In the genomic region with DNA sequence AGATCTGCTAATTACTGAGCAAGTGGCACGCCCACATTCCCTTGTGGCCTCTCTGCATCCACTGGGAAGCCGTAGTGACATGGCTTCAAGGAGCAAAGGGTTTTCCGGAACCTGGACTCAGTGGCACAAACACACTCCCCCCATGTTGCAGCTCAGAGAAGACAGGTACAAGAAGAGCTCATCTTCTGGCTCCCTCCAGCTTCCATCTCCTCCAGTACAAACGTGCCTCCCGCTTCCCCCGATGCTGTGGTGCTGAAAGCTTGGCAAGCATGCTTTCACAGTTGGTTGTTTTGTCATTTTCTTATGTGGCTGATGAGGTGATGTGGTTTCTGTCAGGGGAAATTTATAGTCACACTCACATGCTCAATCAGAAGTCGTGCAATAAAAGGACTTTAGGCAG, we compare ENCODE assay signal across 1 cellular context.
TF ChIP-seq lines count a peak whose summit lies in the region.

No MANE protein-coding gene starts in this region.

TF ChIP-seq in GM12878, 131 proteins besides CTCF, POLR2A, EP300 and RAD21 (continued from another document and continues in another):
- TF ChIP-seq, protein P1, sequence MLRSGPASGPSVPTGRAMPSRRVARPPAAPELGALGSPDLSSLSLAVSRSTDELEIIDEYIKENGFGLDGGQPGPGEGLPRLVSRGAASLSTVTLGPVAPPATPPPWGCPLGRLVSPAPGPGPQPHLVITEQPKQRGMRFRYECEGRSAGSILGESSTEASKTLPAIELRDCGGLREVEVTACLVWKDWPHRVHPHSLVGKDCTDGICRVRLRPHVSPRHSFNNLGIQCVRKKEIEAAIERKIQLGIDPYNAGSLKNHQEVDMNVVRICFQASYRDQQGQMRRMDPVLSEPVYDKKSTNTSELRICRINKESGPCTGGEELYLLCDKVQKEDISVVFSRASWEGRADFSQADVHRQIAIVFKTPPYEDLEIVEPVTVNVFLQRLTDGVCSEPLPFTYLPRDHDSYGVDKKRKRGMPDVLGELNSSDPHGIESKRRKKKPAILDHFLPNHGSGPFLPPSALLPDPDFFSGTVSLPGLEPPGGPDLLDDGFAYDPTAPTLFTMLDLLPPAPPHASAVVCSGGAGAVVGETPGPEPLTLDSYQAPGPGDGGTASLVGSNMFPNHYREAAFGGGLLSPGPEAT (IDR thresholded peaks at IDR 0.05; ENCODE audit: low read depth): 0 out of 2 replicates have a peak, but pooled peaks have one; percentile 22
- TF ChIP-seq BHLHE40 (IDR thresholded peaks at IDR 0.05; ENCODE audit: borderline replicate concordance in 1 of 2, low read depth in 2 of 2, low read length in 1 of 2) (peak; percentile 84 to 88), CBFB (IDR thresholded peaks at IDR 0.05; ENCODE audit: low read depth) (no peak), SRF (IDR thresholded peaks at IDR 0.05; ENCODE audit: low read depth in 2 of 2, low read length in 2 of 2) (no peak), RBBP5 (conservative IDR thresholded peaks at IDR 0.05) (no peak), NRF1 (conservative IDR thresholded peaks at IDR 0.05; ENCODE audit: low read depth, low read length) (no peak), HDAC2 (IDR thresholded peaks at IDR 0.05) (no peak), ZZZ3 (IDR thresholded peaks at IDR 0.05; ENCODE audit: control insufficient read depth, insufficient read length, low read depth) (no peak), CHD4 (IDR thresholded peaks at IDR 0.05) (no peak), MEF2B (IDR thresholded peaks at IDR 0.05; ENCODE audit: partially characterized antibody, poor library complexity, severe bottlenecking) (peak; percentile 16), CBX3 (IDR thresholded peaks at IDR 0.05; ENCODE audit: borderline replicate concordance, low read depth) (no peak), PAX8 (IDR thresholded peaks at IDR 0.05) (no peak), JUND (IDR thresholded peaks at IDR 0.05; ENCODE audit: low read depth, low read length) (no peak), ZNF217 (IDR thresholded peaks at IDR 0.05) (no peak), ZSCAN29 (IDR thresholded peaks at IDR 0.05) (no peak), WRNIP1 (IDR thresholded peaks at IDR 0.05; ENCODE audit: borderline replicate concordance, low read depth, low read length) (no peak), BCL11A (IDR thresholded peaks at IDR 0.05; ENCODE audit: low read depth, low read length) (peak; percentile 44; the same call in 1 of the 2 replicates), FOXM1 (IDR thresholded peaks at IDR 0.05; ENCODE audit: low read depth, low read length) (no peak), SPI1 (IDR thresholded peaks at IDR 0.05; ENCODE audit: borderline replicate concordance, insufficient read depth, low read depth, low read length) (peak; percentile 17; the same call in 1 of the 2 replicates), NBN (IDR thresholded peaks at IDR 0.05) (0 out of 2 replicates have a peak, but pooled peaks have one; percentile 27), CBX5 (IDR thresholded peaks at IDR 0.05; ENCODE audit: low read depth) (no peak), IRF4 (IDR thresholded peaks at IDR 0.05; ENCODE audit: low read depth, low read length) (no peak), NR2F1 (conservative IDR thresholded peaks at IDR 0.05) (no peak), RFX5 (IDR thresholded peaks at IDR 0.05; ENCODE audit: low read depth, low read length) (no peak), EGR1 (IDR thresholded peaks at IDR 0.05; ENCODE audit: borderline replicate concordance in 1 of 2, low read depth in 2 of 2, low read length in 2 of 2) (no peak)
- TF ChIP-seq, protein P2, sequence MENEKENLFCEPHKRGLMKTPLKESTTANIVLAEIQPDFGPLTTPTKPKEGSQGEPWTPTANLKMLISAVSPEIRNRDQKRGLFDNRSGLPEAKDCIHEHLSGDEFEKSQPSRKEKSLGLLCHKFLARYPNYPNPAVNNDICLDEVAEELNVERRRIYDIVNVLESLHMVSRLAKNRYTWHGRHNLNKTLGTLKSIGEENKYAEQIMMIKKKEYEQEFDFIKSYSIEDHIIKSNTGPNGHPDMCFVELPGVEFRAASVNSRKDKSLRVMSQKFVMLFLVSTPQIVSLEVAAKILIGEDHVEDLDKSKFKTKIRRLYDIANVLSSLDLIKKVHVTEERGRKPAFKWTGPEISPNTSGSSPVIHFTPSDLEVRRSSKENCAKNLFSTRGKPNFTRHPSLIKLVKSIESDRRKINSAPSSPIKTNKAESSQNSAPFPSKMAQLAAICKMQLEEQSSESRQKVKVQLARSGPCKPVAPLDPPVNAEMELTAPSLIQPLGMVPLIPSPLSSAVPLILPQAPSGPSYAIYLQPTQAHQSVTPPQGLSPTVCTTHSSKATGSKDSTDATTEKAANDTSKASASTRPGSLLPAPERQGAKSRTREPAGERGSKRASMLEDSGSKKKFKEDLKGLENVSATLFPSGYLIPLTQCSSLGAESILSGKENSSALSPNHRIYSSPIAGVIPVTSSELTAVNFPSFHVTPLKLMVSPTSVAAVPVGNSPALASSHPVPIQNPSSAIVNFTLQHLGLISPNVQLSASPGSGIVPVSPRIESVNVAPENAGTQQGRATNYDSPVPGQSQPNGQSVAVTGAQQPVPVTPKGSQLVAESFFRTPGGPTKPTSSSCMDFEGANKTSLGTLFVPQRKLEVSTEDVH (IDR thresholded peaks at IDR 0.05; ENCODE audit: low read depth, partially characterized antibody): no peak
- TF ChIP-seq, protein P3, sequence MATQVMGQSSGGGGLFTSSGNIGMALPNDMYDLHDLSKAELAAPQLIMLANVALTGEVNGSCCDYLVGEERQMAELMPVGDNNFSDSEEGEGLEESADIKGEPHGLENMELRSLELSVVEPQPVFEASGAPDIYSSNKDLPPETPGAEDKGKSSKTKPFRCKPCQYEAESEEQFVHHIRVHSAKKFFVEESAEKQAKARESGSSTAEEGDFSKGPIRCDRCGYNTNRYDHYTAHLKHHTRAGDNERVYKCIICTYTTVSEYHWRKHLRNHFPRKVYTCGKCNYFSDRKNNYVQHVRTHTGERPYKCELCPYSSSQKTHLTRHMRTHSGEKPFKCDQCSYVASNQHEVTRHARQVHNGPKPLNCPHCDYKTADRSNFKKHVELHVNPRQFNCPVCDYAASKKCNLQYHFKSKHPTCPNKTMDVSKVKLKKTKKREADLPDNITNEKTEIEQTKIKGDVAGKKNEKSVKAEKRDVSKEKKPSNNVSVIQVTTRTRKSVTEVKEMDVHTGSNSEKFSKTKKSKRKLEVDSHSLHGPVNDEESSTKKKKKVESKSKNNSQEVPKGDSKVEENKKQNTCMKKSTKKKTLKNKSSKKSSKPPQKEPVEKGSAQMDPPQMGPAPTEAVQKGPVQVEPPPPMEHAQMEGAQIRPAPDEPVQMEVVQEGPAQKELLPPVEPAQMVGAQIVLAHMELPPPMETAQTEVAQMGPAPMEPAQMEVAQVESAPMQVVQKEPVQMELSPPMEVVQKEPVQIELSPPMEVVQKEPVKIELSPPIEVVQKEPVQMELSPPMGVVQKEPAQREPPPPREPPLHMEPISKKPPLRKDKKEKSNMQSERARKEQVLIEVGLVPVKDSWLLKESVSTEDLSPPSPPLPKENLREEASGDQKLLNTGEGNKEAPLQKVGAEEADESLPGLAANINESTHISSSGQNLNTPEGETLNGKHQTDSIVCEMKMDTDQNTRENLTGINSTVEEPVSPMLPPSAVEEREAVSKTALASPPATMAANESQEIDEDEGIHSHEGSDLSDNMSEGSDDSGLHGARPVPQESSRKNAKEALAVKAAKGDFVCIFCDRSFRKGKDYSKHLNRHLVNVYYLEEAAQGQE (IDR thresholded peaks at IDR 0.05; ENCODE audit: low read depth, low read length): no peak
- TF ChIP-seq, protein P4, sequence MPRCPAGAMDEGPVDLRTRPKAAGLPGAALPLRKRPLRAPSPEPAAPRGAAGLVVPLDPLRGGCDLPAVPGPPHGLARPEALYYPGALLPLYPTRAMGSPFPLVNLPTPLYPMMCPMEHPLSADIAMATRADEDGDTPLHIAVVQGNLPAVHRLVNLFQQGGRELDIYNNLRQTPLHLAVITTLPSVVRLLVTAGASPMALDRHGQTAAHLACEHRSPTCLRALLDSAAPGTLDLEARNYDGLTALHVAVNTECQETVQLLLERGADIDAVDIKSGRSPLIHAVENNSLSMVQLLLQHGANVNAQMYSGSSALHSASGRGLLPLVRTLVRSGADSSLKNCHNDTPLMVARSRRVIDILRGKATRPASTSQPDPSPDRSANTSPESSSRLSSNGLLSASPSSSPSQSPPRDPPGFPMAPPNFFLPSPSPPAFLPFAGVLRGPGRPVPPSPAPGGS (IDR thresholded peaks at IDR 0.05; ENCODE audit: borderline replicate concordance, insufficient read depth, low read depth, low read length, poor library complexity, severe bottlenecking): no peak
- TF ChIP-seq, protein P5, sequence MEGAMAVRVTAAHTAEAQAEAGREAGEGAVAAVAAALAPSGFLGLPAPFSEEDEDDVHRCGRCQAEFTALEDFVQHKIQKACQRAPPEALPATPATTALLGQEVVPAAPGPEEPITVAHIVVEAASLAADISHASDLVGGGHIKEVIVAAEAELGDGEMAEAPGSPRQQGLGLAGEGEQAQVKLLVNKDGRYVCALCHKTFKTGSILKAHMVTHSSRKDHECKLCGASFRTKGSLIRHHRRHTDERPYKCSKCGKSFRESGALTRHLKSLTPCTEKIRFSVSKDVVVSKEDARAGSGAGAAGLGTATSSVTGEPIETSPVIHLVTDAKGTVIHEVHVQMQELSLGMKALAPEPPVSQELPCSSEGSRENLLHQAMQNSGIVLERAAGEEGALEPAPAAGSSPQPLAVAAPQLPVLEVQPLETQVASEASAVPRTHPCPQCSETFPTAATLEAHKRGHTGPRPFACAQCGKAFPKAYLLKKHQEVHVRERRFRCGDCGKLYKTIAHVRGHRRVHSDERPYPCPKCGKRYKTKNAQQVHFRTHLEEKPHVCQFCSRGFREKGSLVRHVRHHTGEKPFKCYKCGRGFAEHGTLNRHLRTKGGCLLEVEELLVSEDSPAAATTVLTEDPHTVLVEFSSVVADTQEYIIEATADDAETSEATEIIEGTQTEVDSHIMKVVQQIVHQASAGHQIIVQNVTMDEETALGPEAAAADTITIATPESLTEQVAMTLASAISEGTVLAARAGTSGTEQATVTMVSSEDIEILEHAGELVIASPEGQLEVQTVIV (IDR thresholded peaks at IDR 0.05; ENCODE audit: borderline replicate concordance, partially characterized antibody): no peak
- TF ChIP-seq, protein P6, sequence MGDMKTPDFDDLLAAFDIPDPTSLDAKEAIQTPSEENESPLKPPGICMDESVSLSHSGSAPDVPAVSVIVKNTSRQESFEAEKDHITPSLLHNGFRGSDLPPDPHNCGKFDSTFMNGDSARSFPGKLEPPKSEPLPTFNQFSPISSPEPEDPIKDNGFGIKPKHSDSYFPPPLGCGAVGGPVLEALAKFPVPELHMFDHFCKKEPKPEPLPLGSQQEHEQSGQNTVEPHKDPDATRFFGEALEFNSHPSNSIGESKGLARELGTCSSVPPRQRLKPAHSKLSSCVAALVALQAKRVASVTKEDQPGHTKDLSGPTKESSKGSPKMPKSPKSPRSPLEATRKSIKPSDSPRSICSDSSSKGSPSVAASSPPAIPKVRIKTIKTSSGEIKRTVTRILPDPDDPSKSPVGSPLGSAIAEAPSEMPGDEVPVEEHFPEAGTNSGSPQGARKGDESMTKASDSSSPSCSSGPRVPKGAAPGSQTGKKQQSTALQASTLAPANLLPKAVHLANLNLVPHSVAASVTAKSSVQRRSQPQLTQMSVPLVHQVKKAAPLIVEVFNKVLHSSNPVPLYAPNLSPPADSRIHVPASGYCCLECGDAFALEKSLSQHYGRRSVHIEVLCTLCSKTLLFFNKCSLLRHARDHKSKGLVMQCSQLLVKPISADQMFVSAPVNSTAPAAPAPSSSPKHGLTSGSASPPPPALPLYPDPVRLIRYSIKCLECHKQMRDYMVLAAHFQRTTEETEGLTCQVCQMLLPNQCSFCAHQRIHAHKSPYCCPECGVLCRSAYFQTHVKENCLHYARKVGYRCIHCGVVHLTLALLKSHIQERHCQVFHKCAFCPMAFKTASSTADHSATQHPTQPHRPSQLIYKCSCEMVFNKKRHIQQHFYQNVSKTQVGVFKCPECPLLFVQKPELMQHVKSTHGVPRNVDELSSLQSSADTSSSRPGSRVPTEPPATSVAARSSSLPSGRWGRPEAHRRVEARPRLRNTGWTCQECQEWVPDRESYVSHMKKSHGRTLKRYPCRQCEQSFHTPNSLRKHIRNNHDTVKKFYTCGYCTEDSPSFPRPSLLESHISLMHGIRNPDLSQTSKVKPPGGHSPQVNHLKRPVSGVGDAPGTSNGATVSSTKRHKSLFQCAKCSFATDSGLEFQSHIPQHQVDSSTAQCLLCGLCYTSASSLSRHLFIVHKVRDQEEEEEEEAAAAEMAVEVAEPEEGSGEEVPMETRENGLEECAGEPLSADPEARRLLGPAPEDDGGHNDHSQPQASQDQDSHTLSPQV (IDR thresholded peaks at IDR 0.05): no peak
- TF ChIP-seq, protein P7, sequence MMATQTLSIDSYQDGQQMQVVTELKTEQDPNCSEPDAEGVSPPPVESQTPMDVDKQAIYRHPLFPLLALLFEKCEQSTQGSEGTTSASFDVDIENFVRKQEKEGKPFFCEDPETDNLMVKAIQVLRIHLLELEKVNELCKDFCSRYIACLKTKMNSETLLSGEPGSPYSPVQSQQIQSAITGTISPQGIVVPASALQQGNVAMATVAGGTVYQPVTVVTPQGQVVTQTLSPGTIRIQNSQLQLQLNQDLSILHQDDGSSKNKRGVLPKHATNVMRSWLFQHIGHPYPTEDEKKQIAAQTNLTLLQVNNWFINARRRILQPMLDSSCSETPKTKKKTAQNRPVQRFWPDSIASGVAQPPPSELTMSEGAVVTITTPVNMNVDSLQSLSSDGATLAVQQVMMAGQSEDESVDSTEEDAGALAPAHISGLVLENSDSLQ (IDR thresholded peaks at IDR 0.05): no peak
- TF ChIP-seq, protein P8, sequence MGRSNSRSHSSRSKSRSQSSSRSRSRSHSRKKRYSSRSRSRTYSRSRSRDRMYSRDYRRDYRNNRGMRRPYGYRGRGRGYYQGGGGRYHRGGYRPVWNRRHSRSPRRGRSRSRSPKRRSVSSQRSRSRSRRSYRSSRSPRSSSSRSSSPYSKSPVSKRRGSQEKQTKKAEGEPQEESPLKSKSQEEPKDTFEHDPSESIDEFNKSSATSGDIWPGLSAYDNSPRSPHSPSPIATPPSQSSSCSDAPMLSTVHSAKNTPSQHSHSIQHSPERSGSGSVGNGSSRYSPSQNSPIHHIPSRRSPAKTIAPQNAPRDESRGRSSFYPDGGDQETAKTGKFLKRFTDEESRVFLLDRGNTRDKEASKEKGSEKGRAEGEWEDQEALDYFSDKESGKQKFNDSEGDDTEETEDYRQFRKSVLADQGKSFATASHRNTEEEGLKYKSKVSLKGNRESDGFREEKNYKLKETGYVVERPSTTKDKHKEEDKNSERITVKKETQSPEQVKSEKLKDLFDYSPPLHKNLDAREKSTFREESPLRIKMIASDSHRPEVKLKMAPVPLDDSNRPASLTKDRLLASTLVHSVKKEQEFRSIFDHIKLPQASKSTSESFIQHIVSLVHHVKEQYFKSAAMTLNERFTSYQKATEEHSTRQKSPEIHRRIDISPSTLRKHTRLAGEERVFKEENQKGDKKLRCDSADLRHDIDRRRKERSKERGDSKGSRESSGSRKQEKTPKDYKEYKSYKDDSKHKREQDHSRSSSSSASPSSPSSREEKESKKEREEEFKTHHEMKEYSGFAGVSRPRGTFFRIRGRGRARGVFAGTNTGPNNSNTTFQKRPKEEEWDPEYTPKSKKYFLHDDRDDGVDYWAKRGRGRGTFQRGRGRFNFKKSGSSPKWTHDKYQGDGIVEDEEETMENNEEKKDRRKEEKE (IDR thresholded peaks at IDR 0.05): no peak
